31 cellular contexts compared by ENCODE assay signal in the genomic region with DNA sequence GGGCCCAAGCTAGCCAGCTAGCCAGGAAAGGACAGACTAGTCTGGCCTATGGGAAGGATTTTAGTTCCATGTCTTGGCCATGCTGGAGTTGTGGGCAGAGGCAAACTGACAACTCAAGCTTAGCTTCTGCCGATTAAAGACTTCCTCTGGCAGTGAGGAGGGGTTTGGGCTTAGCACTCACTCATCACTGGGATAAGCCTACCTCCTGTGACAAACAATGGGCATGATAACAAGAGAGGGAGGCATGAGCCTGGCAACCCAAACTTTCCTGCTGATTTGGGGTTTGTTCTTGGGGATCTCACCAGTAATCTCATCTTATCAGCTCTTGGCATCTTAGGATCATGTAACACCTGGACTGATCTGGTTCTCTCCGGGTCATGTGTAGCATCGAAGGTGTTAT.
"Had no signal": no experiment of that assay in that cellular context is flagged by ENCODE, and none has a peak within 500 bp of the region (broad histone marks: within the 10 kb centered on the region; RNA-seq: fewer than 3 reads in every experiment).

No MANE protein-coding gene starts in this region.

- H3K4me3 Mint-ChIP-seq: activated CD4-positive, alpha-beta T cell treated with anti-CD3 and anti-CD28 coated beads, Interleukin-2, amount 10 ng/mL, durations not matched to agents 24 days and 14 days; activated CD8-positive, alpha-beta T cell treated with anti-CD3 and anti-CD28 coated beads, Interleukin-2, amount 10 ng/mL, durations not matched to agents 7 days and 5 days; activated naive CD4-positive, alpha-beta T cell treated with anti-CD3 and anti-CD28 coated beads, Interleukin-2, amount 50 U/mL, for 24 hours; activated naive CD8-positive, alpha-beta T cell treated with anti-CD3 and anti-CD28 coated beads, Interleukin-2, amount 10 ng/mL, durations not matched to agents 7 days and 5 days; activated T-cell treated with anti-CD3 and anti-CD28 coated beads, Interleukin-2, amount 50 U/mL, for 24 hours; T-cell; T-helper 17 cell had no signal

- H3K4me1 ChIP-seq: ascending aorta, SJCRH30 had no signal

- H3K36me3 Mint-ChIP-seq: activated naive CD4-positive, alpha-beta T cell treated with anti-CD3 and anti-CD28 coated beads, Interleukin-2, amount 50 U/mL, for 24 hours; T-cell had no signal

- H3K27me3 ChIP-seq: ascending aorta, SJCRH30 had no signal

- ATAC-seq: activated CD8-positive, alpha-beta T cell treated with anti-CD3 and anti-CD28 coated beads, Interleukin-2, amount 10 ng/mL, durations not matched to agents 7 days and 5 days; Panc1; T-cell; T-helper 17 cell had no signal

- DNase-seq: activated CD4-positive, alpha-beta T cell treated with anti-CD3 and anti-CD28 coated beads, Interleukin-2, amount 10 ng/mL, durations not matched to agents 24 days and 14 days; activated CD4-positive, alpha-beta T cell treated with anti-CD3 and anti-CD28 coated beads, Interleukin-2, amount 50 U/mL, for 4 hours; activated CD4-positive, CD25-positive, alpha-beta regulatory T cell; activated CD8-positive, alpha-beta T cell treated with anti-CD3 and anti-CD28 coated beads, Interleukin-2, amount 10 ng/mL, durations not matched to agents 7 days and 5 days; activated gamma-delta T cell; activated naive CD4-positive, alpha-beta T cell treated with Interleukin-2 at 50 U/mL for 16 hours; activated naive CD8-positive, alpha-beta T cell treated with anti-CD3 and anti-CD28 coated beads, Interleukin-2, amount 10 ng/mL, durations not matched to agents 7 days and 5 days; activated T-cell treated with anti-CD3 and anti-CD28 coated beads, Interleukin-2, amount 50 U/mL, for 24 hours; amygdala; Karpas-422; KBM-7; NCI-H1105; NCI-H1417 treated with DMSO at 0.1 percent for 48 hours; NCI-H187 treated with DMSO at 0.1 percent for 48 hours; NCI-H2081; NCI-H2171 treated with DMSO at 0.1 percent for 48 hours; NCI-H2227 treated with DMSO at 0.1 percent for 48 hours; NCI-H446; NCI-H510A treated with DMSO at 0.1 percent for 48 hours; NCI-H526 treated with DMSO at 0.1 percent for 48 hours; NCI-H774; SHP77; SJCRH30; T-cell; T-helper 17 cell had no signal

- H3K27ac Mint-ChIP-seq: activated CD4-positive, alpha-beta T cell treated with anti-CD3 and anti-CD28 coated beads, Interleukin-2, amount 10 ng/mL, durations not matched to agents 24 days and 14 days; activated CD8-positive, alpha-beta T cell treated with anti-CD3 and anti-CD28 coated beads, Interleukin-2, amount 10 ng/mL, durations not matched to agents 7 days and 5 days; activated naive CD4-positive, alpha-beta T cell treated with anti-CD3 and anti-CD28 coated beads, Interleukin-2, amount 50 U/mL, for 24 hours; activated naive CD8-positive, alpha-beta T cell treated with anti-CD3 and anti-CD28 coated beads, Interleukin-2, amount 10 ng/mL, durations not matched to agents 7 days and 5 days; activated T-cell treated with anti-CD3 and anti-CD28 coated beads, Interleukin-2, amount 50 U/mL, for 24 hours; activated T-helper 2 cell treated with anti-CD3 and anti-CD28 coated beads, Interferon-gamma antibody, Interleukin-2, Interleukin-4, amounts not matched to agents 10 μg/mL and 5 μg/mL and 100 μg/mL, durations not matched to agents 14 hours and 24 hours and 36 hours; T-cell; T-helper 17 cell had no signal

- H3K4me3 ChIP-seq: ascending aorta, SJCRH30, SK-N-MC had no signal

- H3K9me3 Mint-ChIP-seq: activated naive CD4-positive, alpha-beta T cell treated with anti-CD3 and anti-CD28 coated beads, Interleukin-2, amount 50 U/mL, for 24 hours; activated naive CD8-positive, alpha-beta T cell treated with anti-CD3 and anti-CD28 coated beads, Interleukin-2, amount 10 ng/mL, durations not matched to agents 7 days and 5 days; activated T-cell treated with anti-CD3 and anti-CD28 coated beads, Interleukin-2, amount 50 U/mL, for 24 hours had no signal

- H3K4me1 Mint-ChIP-seq: activated CD4-positive, alpha-beta T cell treated with anti-CD3 and anti-CD28 coated beads, Interleukin-2, amount 10 ng/mL, durations not matched to agents 24 days and 14 days; activated naive CD4-positive, alpha-beta T cell treated with anti-CD3 and anti-CD28 coated beads, Interleukin-2, amount 50 U/mL, for 24 hours; activated naive CD8-positive, alpha-beta T cell treated with anti-CD3 and anti-CD28 coated beads, Interleukin-2, amount 10 ng/mL, durations not matched to agents 7 days and 5 days; T-cell; T-helper 17 cell had no signal

- H3K27ac ChIP-seq: ascending aorta, SJCRH30, SK-N-MC, VCaP had no signal
